Comparison of ENCODE assay signal across 25 cellular contexts in the genomic region with DNA sequence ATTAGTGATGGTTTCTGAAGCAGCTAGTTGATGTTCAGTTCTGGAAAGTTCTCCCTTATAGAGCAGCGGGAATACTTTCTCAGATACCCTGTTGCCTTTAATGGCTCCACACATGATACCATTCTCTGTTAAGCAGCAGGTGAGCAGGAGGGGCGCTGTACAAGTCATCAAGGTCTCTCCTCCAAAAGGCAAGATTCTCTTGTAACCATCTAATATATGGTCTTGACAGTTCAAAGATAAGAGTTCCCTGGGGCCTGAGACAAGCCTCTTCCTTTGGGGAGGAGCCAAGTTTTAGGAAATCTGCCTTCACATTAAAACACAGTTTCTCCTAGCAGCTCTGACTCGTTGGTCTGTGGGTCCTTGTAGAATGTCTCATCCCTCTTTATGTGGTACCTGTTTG.
"Had no signal": no experiment of that assay in that cellular context is flagged by ENCODE, and none has a peak within 500 bp of the region (broad histone marks: within the 10 kb centered on the region; RNA-seq: fewer than 3 reads in every experiment).

No MANE protein-coding gene starts in this region.

- H3K9me3 ChIP-seq: ovary, psoas muscle, right lobe of liver, sigmoid colon, stomach, thoracic aorta, thyroid gland, tibial nerve, upper lobe of left lung, vagina had no signal

- H3K9ac ChIP-seq: neural progenitor cell, parathyroid adenoma had no signal

- H3K27me3 ChIP-seq: neural progenitor cell, ovary, right lobe of liver, sigmoid colon, stomach, thyroid gland, tibial nerve, upper lobe of left lung, vagina had no signal

- H3K4me1 ChIP-seq: parathyroid adenoma, psoas muscle, right lobe of liver, sigmoid colon had no signal

- ATAC-seq: psoas muscle; right cardiac atrium; right lobe of liver; stimulated activated effector memory CD8-positive, alpha-beta T cell treated with anti-CD3 and anti-CD28 coated beads, Interleukin-12 subunit alpha, Interleukin-12 subunit beta, amount 100 ng/mL, for 72 hours; stimulated activated naive B cell treated with anti-CD40 and anti-IgM and Interleukin-4, amounts not matched to agents 10 μg/mL and 1 μg/mL and 100 μg/mL, for 72 hours had no signal

- H3K27ac ChIP-seq: neural progenitor cell, ovary, parathyroid adenoma, psoas muscle, right lobe of liver, sigmoid colon, stomach, thoracic aorta, thyroid gland, tibial nerve, upper lobe of left lung, vagina had no signal

- H3K36me3 ChIP-seq: neural progenitor cell, ovary, right lobe of liver, sigmoid colon, stomach, thoracic aorta, thyroid gland, tibial nerve, upper lobe of left lung, vagina had no signal

- H2AFZ ChIP-seq: neural progenitor cell, parathyroid adenoma had no signal

- H3K4me3 ChIP-seq: neural progenitor cell, ovary, psoas muscle, right lobe of liver, sigmoid colon, stomach, thoracic aorta, thyroid gland, tibial nerve, upper lobe of left lung, vagina had no signal

- FAIRE-seq: small intestine, urothelium cell line had no signal

- H3K4me2 ChIP-seq: neural progenitor cell had no signal

- H3K79me2 ChIP-seq: parathyroid adenoma had no signal

- DNase-seq: occipital lobe; ovary; posterior cingulate gyrus; psoas muscle; right cardiac atrium; right lobe of liver; sigmoid colon; small intestine; stimulated activated CD4-positive, alpha-beta T cell treated with anti-CD3 and anti-CD28 coated beads, Interleukin-15, amount 100 ng/mL, for 24 hours; stimulated activated CD4-positive, alpha-beta T cell treated with anti-CD3 and anti-CD28 coated beads, Interleukin-2, amount 100 ng/mL, for 24 hours; stimulated activated CD4-positive, alpha-beta T cell treated with anti-CD3 and anti-CD28 coated beads, Interleukin-2, amount 100 ng/mL, for 48 hours; stimulated activated CD4-positive, alpha-beta T cell treated with anti-CD3 and anti-CD28 coated beads, Interleukin-4, amount 100 ng/mL, for 24 hours; stimulated activated naive B cell treated with anti-CD40 and anti-IgM and Interleukin-4, amounts not matched to agents 10 μg/mL and 1 μg/mL and 100 μg/mL, for 72 hours; stimulated activated naive CD4-positive, alpha-beta T cell treated with Interleukin-2 at 50 U/mL for 16 hours; stomach; thyroid gland; trophoblast cell had no signal
